In the genomic region with DNA sequence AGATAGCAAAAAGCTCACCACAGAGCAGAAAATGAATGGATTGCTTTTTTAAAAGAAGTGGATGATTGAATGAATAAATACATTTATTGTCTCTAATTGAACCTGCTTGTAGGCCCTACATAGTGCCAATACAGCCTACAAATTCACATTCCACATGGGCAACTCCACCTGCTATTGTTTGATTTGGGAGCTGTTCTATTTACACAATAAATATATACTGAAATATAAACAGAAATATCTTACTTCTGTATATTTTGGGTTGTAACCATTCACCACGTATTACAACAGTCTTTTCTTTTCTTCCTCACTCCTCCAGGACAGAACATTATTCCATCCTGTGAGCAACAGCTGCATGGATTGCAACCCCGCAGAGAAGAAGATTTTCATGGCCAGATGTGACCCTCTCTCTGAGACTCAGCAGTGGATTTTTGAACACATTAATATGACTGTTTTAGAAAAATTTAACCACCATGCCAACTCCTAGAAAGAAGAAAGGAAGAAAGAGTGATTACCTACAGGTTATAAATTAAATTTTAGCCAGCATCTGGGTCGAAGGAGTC, we compare ENCODE assay signal across 11 cellular contexts.
DNase-seq lines count a peak whose midpoint lies in the region; ATAC-seq, FAIRE-seq and TF ChIP-seq lines count a peak whose summit lies in the region.
"Had no signal": no experiment of that assay in that cellular context is flagged by ENCODE, and none has a peak within 500 bp of the region (broad histone marks: within the 10 kb centered on the region; RNA-seq: fewer than 3 reads in every experiment).

No MANE protein-coding gene starts in this region.

- no peak overlapping the region for H3K4me3 ChIP-seq in tibial artery
- H3K4me3 ChIP-seq in kidney (ENCODE audit: low read length in 2 of 2): no peak overlapping the region

- H3K36me3 ChIP-seq in tibial artery (no peaks in the 10 kb centered on the region), kidney (ENCODE audit: control insufficient read depth in 1 of 2, insufficient read depth in 2 of 2, low read length in 2 of 2) (no peaks in the 10 kb centered on the region)

- peak; percentile 92 for ATAC-seq in left ventricle myocardium superior
- ATAC-seq: activated CD4-positive, alpha-beta T cell treated with anti-CD3 and anti-CD28 coated beads for 36 hours had no signal

- DNase-seq in NCI-H510A treated with DMSO at 0.1 percent for 48 hours (lab: John Stamatoyannopoulos, UW): peak; percentile 17
- DNase-seq in NCI-H510A (lab: John Stamatoyannopoulos, UW): no peak
- peak; percentile 55 for DNase-seq in NCI-H2029 (lab: John Stamatoyannopoulos, UW)
- no peak for DNase-seq in left ventricle myocardium superior
- no peak for DNase-seq in tibial artery
- DNase-seq in HuH-7 (ENCODE audit: low spot score): no peak
- no peak for DNase-seq in kidney
- no peak for DNase-seq in hippocampal formation (lab: John Stamatoyannopoulos, UW)
- DNase-seq: activated CD4-positive, alpha-beta T cell treated with anti-CD3 and anti-CD28 coated beads for 36 hours; left cardiac atrium; occipital lobe had no signal

- TF ChIP-seq CTCF in tibial artery (IDR thresholded peaks at IDR 0.05) (no peak), kidney (IDR thresholded peaks at IDR 0.05; ENCODE audit: borderline replicate concordance, extremely low read depth, insufficient read depth) (no peak)

- peak overlapping the region; percentile 10 to 14 for H3K27ac ChIP-seq in tibial artery
- H3K27ac ChIP-seq in kidney (ENCODE audit: low read depth in 2 of 2, low read length in 2 of 2): no peak overlapping the region

- H3K4me1 ChIP-seq in tibial artery (peaks cover 0 to 17% (median 5%) of the 10 kb centered on the region in 4 donors), kidney (ENCODE audit: control insufficient read depth in 1 of 2, insufficient read depth in 1 of 2, low read depth in 1 of 2, low read length in 2 of 2) (peaks cover 0 to 4% of the 10 kb centered on the region in 2 donors)

- no peak overlapping the region for H3K9ac ChIP-seq in kidney (ENCODE audit: low read length in 2 of 2)

- FAIRE-seq in kidney (lab: Jason Lieb, UNC): no peak

- H3K9me3 ChIP-seq in tibial artery (no peaks in the 10 kb centered on the region), kidney (ENCODE audit: control insufficient read depth in 1 of 2, low read length in 2 of 2) (no peaks in the 10 kb centered on the region)

- intact Hi-C loops in left ventricle myocardium superior (cut with micrococcal nuclease): no loop called here
- intact Hi-C loops in tibial artery (cut with DNase I; ENCODE audit: low total_unique reads): no loop called here
- intact Hi-C loops in kidney (cut with DNase I): no loop called here

- no peaks in the 10 kb centered on the region for H3K27me3 ChIP-seq in tibial artery

Comparison
In these comparisons a context has a peak if more than half of its experiments do, and no peak if none do; other contexts are left out.
1. DNase-seq: peak in NCI-H510A treated with DMSO at 0.1 percent for 48 hours (single experiment) and NCI-H2029 (single experiment); none in NCI-H510A (single experiment), left ventricle myocardium superior (single experiment), tibial artery (0 of 2), HuH-7 (single experiment), kidney (single experiment) and hippocampal formation (0 of 2).
2. H3K27ac ChIP-seq: peak in tibial artery (2 of 2); none in kidney (0 of 2).